ENCODE assay signal across 1 cellular context in genomic region chr5:29218138-29218537, GRCh38.
TF ChIP-seq lines count a peak whose summit lies in the region.

No MANE protein-coding gene starts in this region.

TF ChIP-seq in GM23338, 12 proteins besides CTCF, POLR2A, EP300 and RAD21 (continued from another document):
- no peak for TF ChIP-seq REST (IDR thresholded peaks at IDR 0.05; ENCODE audit: unreplicated experiment)
- no peak for TF ChIP-seq EZH2phosphoT487 (IDR thresholded peaks at IDR 0.05; ENCODE audit: unreplicated experiment)
- no peak for TF ChIP-seq CREB1 (CRISPR knock-in tag; IDR thresholded peaks at IDR 0.05; ENCODE audit: low read depth)
- TF ChIP-seq NANOG (IDR thresholded peaks at IDR 0.05; ENCODE audit: borderline replicate concordance): no peak
- TF ChIP-seq ETS1 (IDR thresholded peaks at IDR 0.05): no peak
TF ChIP-seq in GM23338: peak in this region for 0.
